In genomic region chr5:1897386-1897785, GRCh38 we compare ENCODE assay signal across 24 cellular contexts. TPM values are rescaled to one million over a fixed set of nuclear protein-coding genes. Genes with fewer than 3 reads are reported as not detected.
"Had no signal": no experiment of that assay in that cellular context is flagged by ENCODE, and none has a peak within 500 bp of the region (broad histone marks: within the 10 kb centered on the region; RNA-seq: fewer than 3 reads in every experiment).

No MANE protein-coding gene starts in this region.

- H3K27ac ChIP-seq: HL-60, KMS-11, RWPE1 had no signal

- ATAC-seq: PC-3 had no signal

- H3K4me2 ChIP-seq: KMS-11, SK-N-SH had no signal

- DNase-seq: Kasumi-1, MV-4-11, NCI-H1048, NCI-H1105, NCI-H1417, NCI-H1436 treated with DMSO at 0.1 percent for 48 hours, NCI-H1694, NCI-H187 treated with DMSO at 0.1 percent for 48 hours, NCI-H2029 treated with DMSO at 0.1 percent for 48 hours, NCI-H2171 treated with DMSO at 0.1 percent for 48 hours, NCI-H524, NCI-H526 treated with DMSO at 0.1 percent for 48 hours, NCI-H748 treated with DMSO at 0.1 percent for 48 hours, PC-3, SHP77, SK-N-SH, SW 1271 had no signal

- H3K9me3 ChIP-seq: SK-N-SH had no signal

- H3K4me3 ChIP-seq: K562 had no signal

- H3K9ac ChIP-seq: KMS-11, SK-N-SH had no signal

RNA-seq across cellular contexts. Expression of gene IRX4, which starts 14.7 kb away (rescaled TPM):
- total RNA-seq: K562, M059J, OCI-LY7, PC-3 had no signal
- polyA plus RNA-seq: IgD-negative memory B cell, K562, SK-N-SH had no signal
